Comparison of ENCODE assay signal across 11 cellular contexts in genomic region chr13:48431987-48432615, GRCh38. TPM values are rescaled to one million over a fixed set of nuclear protein-coding genes. Genes with fewer than 3 reads are reported as not detected.
DNase-seq lines count a peak whose midpoint lies in the region; ATAC-seq and TF ChIP-seq lines count a peak whose summit lies in the region.
"Had no signal": no experiment of that assay in that cellular context is flagged by ENCODE, and none has a peak within 500 bp of the region (broad histone marks: within the 10 kb centered on the region; RNA-seq: fewer than 3 reads in every experiment).

No MANE protein-coding gene starts in this region.

- peaks cover 27% of the 10 kb centered on the region for H3K4me1 Mint-ChIP-seq in T-helper 1 cell treated with Interleukin-12 subunit alpha and Interleukin-12 subunit beta and Interleukin-4 antibody, amounts not matched to agents 30 μg/mL and 1 μg/mL, for 36 hours (ENCODE audit: low read depth)
- H3K4me1 Mint-ChIP-seq in activated T-helper 17 cell treated with anti-CD3 and anti-CD28 coated beads, Interleukin-2, amount 50 U/mL, for 72 hours, result peaks cover 33% of the 10 kb centered on the region
- H3K4me1 Mint-ChIP-seq in stimulated activated naive CD8-positive, alpha-beta T cell treated with anti-CD3 and anti-CD28 coated beads, Interleukin-15, Interleukin-2, amounts not matched to agents 100 ng/mL and 50 ng/mL, for 24 hours (ENCODE audit: low read depth), result peaks cover 53% of the 10 kb centered on the region

- TF ChIP-seq CTCF in right atrium auricular region (IDR thresholded peaks at IDR 0.05), result no peak

- H3K4me3 Mint-ChIP-seq in T-helper 1 cell treated with Interleukin-12 subunit alpha and Interleukin-12 subunit beta and Interleukin-4 antibody, amounts not matched to agents 30 μg/mL and 1 μg/mL, for 36 hours, result no peak overlapping the region
- peak overlapping the region; percentile 49 for H3K4me3 Mint-ChIP-seq in activated T-helper 17 cell treated with anti-CD3 and anti-CD28 coated beads, Interleukin-2, amount 50 U/mL, for 72 hours
- no peak overlapping the region for H3K4me3 Mint-ChIP-seq in stimulated activated naive CD8-positive, alpha-beta T cell treated with anti-CD3 and anti-CD28 coated beads, Interleukin-15, Interleukin-2, amounts not matched to agents 100 ng/mL and 50 ng/mL, for 24 hours
- H3K4me3 Mint-ChIP-seq: activated B cell treated with CpG ODN at 0.5 μM for 24 hours had no signal

- H3K4me3 ChIP-seq in right atrium auricular region, result no peak overlapping the region

- ATAC-seq in activated T-helper 17 cell treated with anti-CD3 and anti-CD28 coated beads, Interleukin-2, amount 50 U/mL, for 72 hours (replicated peaks), result peak; percentile 65

- peak overlapping the region; percentile 14 to 33 for H3K27ac ChIP-seq in right atrium auricular region

- H3K9me3 Mint-ChIP-seq in T-helper 1 cell treated with Interleukin-12 subunit alpha and Interleukin-12 subunit beta and Interleukin-4 antibody, amounts not matched to agents 30 μg/mL and 1 μg/mL, for 36 hours, result no peaks in the 10 kb centered on the region
- no peaks in the 10 kb centered on the region for H3K9me3 Mint-ChIP-seq in activated T-helper 17 cell treated with anti-CD3 and anti-CD28 coated beads, Interleukin-2, amount 50 U/mL, for 72 hours
- no peaks in the 10 kb centered on the region for H3K9me3 Mint-ChIP-seq in stimulated activated naive CD8-positive, alpha-beta T cell treated with anti-CD3 and anti-CD28 coated beads, Interleukin-15, Interleukin-2, amounts not matched to agents 100 ng/mL and 50 ng/mL, for 24 hours
- H3K9me3 Mint-ChIP-seq: activated B cell treated with CpG ODN at 0.5 μM for 24 hours had no signal

- H3K27ac Mint-ChIP-seq in T-helper 1 cell treated with Interleukin-12 subunit alpha and Interleukin-12 subunit beta and Interleukin-4 antibody, amounts not matched to agents 30 μg/mL and 1 μg/mL, for 36 hours, result peak overlapping the region; percentile 61
- H3K27ac Mint-ChIP-seq in activated T-helper 17 cell treated with anti-CD3 and anti-CD28 coated beads, Interleukin-2, amount 50 U/mL, for 72 hours, result peak overlapping the region; percentile 71
- H3K27ac Mint-ChIP-seq in stimulated activated naive CD8-positive, alpha-beta T cell treated with anti-CD3 and anti-CD28 coated beads, Interleukin-15, Interleukin-2, amounts not matched to agents 100 ng/mL and 50 ng/mL, for 24 hours, result peak overlapping the region; percentile 54
- H3K27ac Mint-ChIP-seq: activated B cell treated with CpG ODN at 0.5 μM for 24 hours had no signal

- H3K36me3 Mint-ChIP-seq in T-helper 1 cell treated with Interleukin-12 subunit alpha and Interleukin-12 subunit beta and Interleukin-4 antibody, amounts not matched to agents 30 μg/mL and 1 μg/mL, for 36 hours (ENCODE audit: low read depth), result peaks cover 17% of the 10 kb centered on the region
- H3K36me3 Mint-ChIP-seq in activated T-helper 17 cell treated with anti-CD3 and anti-CD28 coated beads, Interleukin-2, amount 50 U/mL, for 72 hours (ENCODE audit: low read depth), result no peaks in the 10 kb centered on the region
- H3K36me3 Mint-ChIP-seq in stimulated activated naive CD8-positive, alpha-beta T cell treated with anti-CD3 and anti-CD28 coated beads, Interleukin-15, Interleukin-2, amounts not matched to agents 100 ng/mL and 50 ng/mL, for 24 hours (ENCODE audit: low read depth), result peaks cover 26% of the 10 kb centered on the region

- no peaks in the 10 kb centered on the region for H3K27me3 Mint-ChIP-seq in T-helper 1 cell treated with Interleukin-12 subunit alpha and Interleukin-12 subunit beta and Interleukin-4 antibody, amounts not matched to agents 30 μg/mL and 1 μg/mL, for 36 hours (ENCODE audit: low read depth)
- no peaks in the 10 kb centered on the region for H3K27me3 Mint-ChIP-seq in activated T-helper 17 cell treated with anti-CD3 and anti-CD28 coated beads, Interleukin-2, amount 50 U/mL, for 72 hours
- H3K27me3 Mint-ChIP-seq in stimulated activated naive CD8-positive, alpha-beta T cell treated with anti-CD3 and anti-CD28 coated beads, Interleukin-15, Interleukin-2, amounts not matched to agents 100 ng/mL and 50 ng/mL, for 24 hours, result no peaks in the 10 kb centered on the region
- H3K27me3 Mint-ChIP-seq: activated B cell treated with CpG ODN at 0.5 μM for 24 hours had no signal

- DNase-seq in T-helper 1 cell (no peak), right atrium auricular region (ENCODE audit: low spot score) (no peak), HT-29 (ENCODE audit: low spot score) (no peak), cerebellar nuclear complex (lab: John Stamatoyannopoulos, UW) (no peak), T-helper 9 cell (no peak)
- DNase-seq: activated B cell treated with CpG ODN at 0.5 μM for 24 hours, anterior cingulate cortex, head of caudate nucleus had no signal

- H3K4me1 ChIP-seq in right atrium auricular region, result peaks cover 0 to 27% of the 10 kb centered on the region in 2 donors

- no peaks in the 10 kb centered on the region for H3K36me3 ChIP-seq in right atrium auricular region

- H3K9me3 ChIP-seq in right atrium auricular region, result no peaks in the 10 kb centered on the region

- no peaks in the 10 kb centered on the region for H3K27me3 ChIP-seq in right atrium auricular region

RNA-seq across cellular contexts. Expression of gene LPAR6, which starts 19.2 kb away (rescaled TPM):
- 10 to 100 TPM; 13.9 to 35.1 TPM for total RNA-seq in activated T-helper 17 cell treated with anti-CD3 and anti-CD28 coated beads, Interleukin-2, amount 50 U/mL, for 72 hours
- total RNA-seq in right atrium auricular region, result 1 to 10 TPM; 6.1 to 9.3 TPM
- total RNA-seq in HT-29 (2014; rRNA removed; shearing (Covaris generic)), result 3.4 and 4.8 TPM in 2 replicates
- total RNA-seq: activated B cell treated with CpG ODN at 0.5 μM for 24 hours had no signal
